34 cellular contexts compared by ENCODE assay signal in the genomic region with DNA sequence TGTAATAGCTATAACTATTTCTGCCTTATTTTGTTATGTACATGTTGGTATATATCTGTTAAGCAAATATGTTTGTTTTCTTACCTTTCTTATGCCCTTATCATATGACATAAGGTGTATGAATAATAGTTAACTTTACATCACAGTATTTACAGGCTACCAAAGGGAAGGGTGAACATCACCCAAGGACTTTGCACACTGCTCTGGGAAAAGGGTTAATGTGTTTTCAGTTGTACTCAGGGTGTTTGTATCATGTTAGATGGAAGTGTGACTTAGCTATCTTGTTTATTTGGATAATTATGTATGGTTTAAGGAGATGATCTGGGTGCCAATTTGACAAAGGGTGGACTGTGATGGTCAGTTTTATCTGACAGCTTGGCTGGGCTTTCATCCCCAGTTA.
"Had no signal": no experiment of that assay in that cellular context is flagged by ENCODE, and none has a peak within 500 bp of the region (broad histone marks: within the 10 kb centered on the region; RNA-seq: fewer than 3 reads in every experiment).

No MANE protein-coding gene starts in this region.

- H3K4me1 ChIP-seq: body of pancreas had no signal

- DNase-seq: activated B cell treated with CpG ODN at 0.5 μM for 24 hours; activated CD4-positive, alpha-beta memory T cell treated with anti-CD3 and anti-CD28 coated beads for 36 hours; activated CD4-positive, alpha-beta T cell treated with anti-CD3 and anti-CD28 coated beads for 4 hours; activated CD4-positive, alpha-beta T cell treated with anti-CD3 and anti-CD28 coated beads, Interleukin-2, amount 10 ng/mL, durations not matched to agents 24 days and 14 days; activated CD4-positive, alpha-beta T cell treated with anti-CD3 and anti-CD28 coated beads, Interleukin-2, amount 50 U/mL, for 1 hour; activated CD4-positive, alpha-beta T cell treated with anti-CD3 and anti-CD28 coated beads, Interleukin-2, amount 50 U/mL, for 4 hours; activated CD4-positive, CD25-positive, alpha-beta regulatory T cell treated with anti-CD3 and anti-CD28 coated beads, Interleukin-2, amount 50 U/mL, for 72 hours; activated CD8-positive, alpha-beta memory T cell treated with anti-CD3 and anti-CD28 coated beads, Interleukin-2, amount 50 U/mL, for 4 hours; activated CD8-positive, alpha-beta T cell treated with anti-CD3 and anti-CD28 coated beads for 36 hours; activated effector memory CD4-positive, alpha-beta T cell treated with anti-CD3 and anti-CD28 coated beads, Interleukin-2, amount 50 U/mL, for 16 hours; activated gamma-delta T cell treated with Interleukin-2 at 50 U/mL for 16 hours; activated naive CD4-positive, alpha-beta T cell; activated naive CD4-positive, alpha-beta T cell treated with anti-CD3 and anti-CD28 coated beads for 36 hours; activated naive CD4-positive, alpha-beta T cell treated with anti-CD3 and anti-CD28 coated beads, Interleukin-2, amount 50 U/mL, for 16 hours; activated naive CD8-positive, alpha-beta T cell treated with anti-CD3 and anti-CD28 coated beads for 36 hours; activated T-cell treated with anti-CD3 and anti-CD28 coated beads for 4 hours; activated T-cell treated with anti-CD3 and anti-CD28 coated beads, Interleukin-2, amount 50 U/mL, for 1 hour; activated T-cell treated with anti-CD3 and anti-CD28 coated beads, Interleukin-2, amount 50 U/mL, for 4 hours; activated T-cell treated with anti-CD3 and anti-CD28 coated beads, Interleukin-2, amount 50 U/mL, for 72 hours; adrenal gland; amniotic stem cell; aorta; body of pancreas; brain microvascular endothelial cell; cerebellar nuclear complex; T-helper 1 cell; T-helper 2 cell; T-helper 9 cell had no signal

- H3K36me3 ChIP-seq: adrenal gland, brain microvascular endothelial cell, cardiac muscle cell had no signal

- H3K9me3 ChIP-seq: adrenal gland had no signal

- H3K4me3 ChIP-seq: adrenal gland, body of pancreas, cardiac muscle cell had no signal

- H3K27me3 ChIP-seq: adrenal gland, body of pancreas, brain microvascular endothelial cell had no signal

- ATAC-seq: activated CD8-positive, alpha-beta T cell treated with anti-CD3 and anti-CD28 coated beads for 36 hours; activated naive CD4-positive, alpha-beta T cell treated with anti-CD3 and anti-CD28 coated beads, Interleukin-2, amount 50 U/mL, for 72 hours; activated T-cell treated with anti-CD3 and anti-CD28 coated beads, Interleukin-2, amount 50 U/mL, for 4 hours; activated T-cell treated with anti-CD3 and anti-CD28 coated beads, Interleukin-2, amount 50 U/mL, for 72 hours; activated T-helper 17 cell treated with anti-CD3 and anti-CD28 coated beads, Interleukin-2, amount 50 U/mL, for 72 hours; body of pancreas had no signal

- FAIRE-seq: astrocyte, bronchial epithelial cell had no signal

- H3K27ac ChIP-seq: adrenal gland, body of pancreas, brain microvascular endothelial cell, cardiac muscle cell, VCaP had no signal
